ENCODE assay signal across 11 cellular contexts in the genomic region with DNA sequence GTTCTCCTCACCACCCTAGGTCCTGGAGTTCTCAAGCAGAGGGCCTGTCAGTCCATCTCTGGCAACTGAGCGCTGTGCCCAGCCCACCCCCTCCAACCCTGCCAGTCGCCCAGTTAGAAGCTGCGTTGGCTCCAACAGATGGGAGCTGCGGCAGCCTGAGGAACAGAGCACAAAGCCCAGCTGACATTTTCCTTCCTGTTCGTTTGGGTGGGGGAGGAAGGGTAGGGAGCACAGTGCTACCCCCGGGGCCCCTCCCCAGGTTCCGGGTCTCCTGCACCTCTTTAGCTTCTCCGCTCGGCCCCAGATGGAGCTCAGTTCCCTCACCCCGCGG. TPM values are rescaled to one million over a fixed set of nuclear protein-coding genes. Genes with fewer than 3 reads are reported as not detected.
DNase-seq lines count a peak whose midpoint lies in the region; ATAC-seq lines count a peak whose summit lies in the region.
"Had no signal": no experiment of that assay in that cellular context is flagged by ENCODE, and none has a peak within 500 bp of the region (broad histone marks: within the 10 kb centered on the region; RNA-seq: fewer than 3 reads in every experiment).

No MANE protein-coding gene starts in this region.

- POLR2A ChIA-PET in activated naive CD8-positive, alpha-beta T cell treated with anti-CD3 and anti-CD28 coated beads, Interleukin-2, amount 10 ng/mL, durations not matched to agents 7 days and 5 days (lab: Charles Lee), result no interaction called here

- H3K9me3 Mint-ChIP-seq in activated naive CD8-positive, alpha-beta T cell treated with anti-CD3 and anti-CD28 coated beads, Interleukin-2, amount 10 ng/mL, durations not matched to agents 7 days and 5 days, result no peaks in the 10 kb centered on the region
- H3K9me3 Mint-ChIP-seq in stimulated activated effector memory CD8-positive, alpha-beta T cell treated with anti-CD3 and anti-CD28 coated beads, Interleukin-12 subunit alpha, Interleukin-12 subunit beta, amount 100 ng/mL, for 72 hours, result no peaks in the 10 kb centered on the region

- no peaks in the 10 kb centered on the region for H3K27me3 ChIP-seq in layer of hippocampus (ENCODE audit: control insufficient read depth, insufficient read depth, low read length)
- H3K27me3 ChIP-seq: ascending aorta had no signal

- H3K4me1 Mint-ChIP-seq in activated naive CD8-positive, alpha-beta T cell treated with anti-CD3 and anti-CD28 coated beads, Interleukin-2, amount 10 ng/mL, durations not matched to agents 7 days and 5 days, result peaks cover 5% of the 10 kb centered on the region
- peaks cover 12% of the 10 kb centered on the region for H3K4me1 Mint-ChIP-seq in stimulated activated effector memory CD8-positive, alpha-beta T cell treated with anti-CD3 and anti-CD28 coated beads, Interleukin-12 subunit alpha, Interleukin-12 subunit beta, amount 100 ng/mL, for 72 hours

- peak overlapping the region; percentile 53 for H3K27ac ChIP-seq in layer of hippocampus (ENCODE audit: low read depth, low read length)
- H3K27ac ChIP-seq: ascending aorta had no signal

- H3K36me3 Mint-ChIP-seq in activated naive CD8-positive, alpha-beta T cell treated with anti-CD3 and anti-CD28 coated beads, Interleukin-2, amount 10 ng/mL, durations not matched to agents 7 days and 5 days, result no peaks in the 10 kb centered on the region
- no peaks in the 10 kb centered on the region for H3K36me3 Mint-ChIP-seq in stimulated activated effector memory CD8-positive, alpha-beta T cell treated with anti-CD3 and anti-CD28 coated beads, Interleukin-12 subunit alpha, Interleukin-12 subunit beta, amount 100 ng/mL, for 72 hours

- ATAC-seq in activated naive CD8-positive, alpha-beta T cell treated with anti-CD3 and anti-CD28 coated beads, Interleukin-2, amount 10 ng/mL, durations not matched to agents 7 days and 5 days (ENCODE audit: low read depth), result peak; percentile 20
- ATAC-seq in stimulated activated effector memory CD8-positive, alpha-beta T cell treated with anti-CD3 and anti-CD28 coated beads, Interleukin-12 subunit alpha, Interleukin-12 subunit beta, amount 100 ng/mL, for 72 hours, result no peak
- ATAC-seq in left lobe of liver, result no peak

- no peak overlapping the region for H3K27ac Mint-ChIP-seq in activated naive CD8-positive, alpha-beta T cell treated with anti-CD3 and anti-CD28 coated beads, Interleukin-2, amount 10 ng/mL, durations not matched to agents 7 days and 5 days
- no peak overlapping the region for H3K27ac Mint-ChIP-seq in stimulated activated effector memory CD8-positive, alpha-beta T cell treated with anti-CD3 and anti-CD28 coated beads, Interleukin-12 subunit alpha, Interleukin-12 subunit beta, amount 100 ng/mL, for 72 hours

- DNase-seq in NCI-H524 (lab: John Stamatoyannopoulos, UW) (peak; percentile 45 to 55), NCI-H524 treated with DMSO at 0.1 percent for 48 hours (lab: John Stamatoyannopoulos, UW) (no peak), left lobe of liver (ENCODE audit: low spot score) (no peak), NCI-H146 (lab: John Stamatoyannopoulos, UW) (no peak)
- no peak for DNase-seq in activated naive CD8-positive, alpha-beta T cell treated with anti-CD3 and anti-CD28 coated beads, Interleukin-2, amount 10 ng/mL, durations not matched to agents 7 days and 5 days
- no peak for DNase-seq in stimulated activated effector memory CD8-positive, alpha-beta T cell treated with anti-CD3 and anti-CD28 coated beads, Interleukin-12 subunit alpha, Interleukin-12 subunit beta, amount 100 ng/mL, for 72 hours (ENCODE audit: low spot score in 2 of 2)
- no peak for DNase-seq in stimulated activated CD4-positive, alpha-beta T cell treated with anti-CD3 and anti-CD28 coated beads, Interleukin-1b, Interleukin-23, amount 100 ng/mL, for 48 hours
- DNase-seq: activated CD4-positive, alpha-beta T cell treated with anti-CD3 and anti-CD28 coated beads for 4 hours; OCI-M1 had no signal

- peak overlapping the region; percentile 71 for H3K4me3 Mint-ChIP-seq in activated naive CD8-positive, alpha-beta T cell treated with anti-CD3 and anti-CD28 coated beads, Interleukin-2, amount 10 ng/mL, durations not matched to agents 7 days and 5 days
- H3K4me3 Mint-ChIP-seq in stimulated activated effector memory CD8-positive, alpha-beta T cell treated with anti-CD3 and anti-CD28 coated beads, Interleukin-12 subunit alpha, Interleukin-12 subunit beta, amount 100 ng/mL, for 72 hours, result peak overlapping the region; percentile 9

- H3K27me3 Mint-ChIP-seq in activated naive CD8-positive, alpha-beta T cell treated with anti-CD3 and anti-CD28 coated beads, Interleukin-2, amount 10 ng/mL, durations not matched to agents 7 days and 5 days, result peaks cover 47% of the 10 kb centered on the region

RNA-seq across cellular contexts. Expression of a gene that starts 1.4 kb away (rescaled TPM):
- total RNA-seq in activated naive CD8-positive, alpha-beta T cell treated with anti-CD3 and anti-CD28 coated beads, Interleukin-2, amount 10 ng/mL, durations not matched to agents 7 days and 5 days, result not detected
- 0.15 TPM for total RNA-seq in left lobe of liver

Comparison
In these comparisons a context has a peak if more than half of its experiments do, and no peak if none do; other contexts are left out.
1. DNase-seq: peak in NCI-H524 (2 of 2); none in NCI-H524 treated with DMSO at 0.1 percent for 48 hours (single experiment), activated naive CD8-positive, alpha-beta T cell treated with anti-CD3 and anti-CD28 coated beads, Interleukin-2, amount 10 ng/mL, durations not matched to agents 7 days and 5 days (single experiment), stimulated activated effector memory CD8-positive, alpha-beta T cell treated with anti-CD3 and anti-CD28 coated beads, Interleukin-12 subunit alpha, Interleukin-12 subunit beta, amount 100 ng/mL, for 72 hours (0 of 2), stimulated activated CD4-positive, alpha-beta T cell treated with anti-CD3 and anti-CD28 coated beads, Interleukin-1b, Interleukin-23, amount 100 ng/mL, for 48 hours (single experiment), left lobe of liver (single experiment) and NCI-H146 (single experiment).